In the genomic region with DNA sequence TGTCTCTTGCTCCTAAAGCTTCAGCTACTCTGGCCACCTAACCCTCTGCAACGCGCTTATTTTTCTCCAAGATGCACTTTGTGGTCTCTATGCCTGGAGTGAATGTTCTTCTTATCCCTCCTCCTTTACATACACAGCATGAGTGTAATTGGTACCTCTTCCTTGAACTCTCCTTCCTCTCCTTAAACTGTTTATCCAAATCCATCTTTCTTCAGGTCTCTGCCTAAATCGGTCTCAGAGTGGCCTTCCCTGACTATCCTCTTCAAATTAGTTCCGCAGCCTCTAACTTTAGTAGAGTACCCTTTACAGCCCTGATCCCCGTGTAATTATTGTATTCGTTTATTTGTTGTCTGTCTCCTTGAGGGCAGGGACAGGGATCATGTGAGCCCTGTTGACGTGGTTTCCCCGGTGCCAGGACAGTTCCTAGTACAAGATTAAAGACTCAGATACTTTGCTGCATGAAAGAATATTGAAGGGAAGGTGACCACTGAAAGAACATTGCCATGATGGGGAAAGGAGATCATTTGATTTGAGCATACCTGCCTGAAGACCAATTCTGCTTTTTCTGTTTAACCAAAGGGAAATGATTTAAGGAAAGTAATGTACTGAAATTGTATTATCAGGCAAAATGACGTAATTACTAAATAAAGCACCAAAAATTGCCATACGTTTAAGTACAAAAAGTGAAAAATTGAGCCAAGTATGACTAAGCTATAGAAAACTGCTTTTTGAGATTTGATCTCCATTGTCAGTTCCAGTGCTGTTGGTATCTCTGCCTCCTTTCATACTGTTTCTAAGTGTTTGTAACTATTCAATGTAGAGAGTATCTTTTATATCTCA, we compare ENCODE assay signal across 8 cellular contexts. TPM values are rescaled to one million over a fixed set of nuclear protein-coding genes. Genes with fewer than 3 reads are reported as not detected.
DNase-seq lines count a peak whose midpoint lies in the region; ATAC-seq and TF ChIP-seq lines count a peak whose summit lies in the region.

No MANE protein-coding gene starts in this region.

- in situ Hi-C loops in SK-MEL-5 (cut with HindIII; ENCODE audit: low pct_unique_long_range_greater_than_20kb, low sequenced_read_pairs) = no loop called here

- intact Hi-C loops in heart left ventricle (cut with DNase I) (loop anchor here in 9 of 10 donors (2.0 to 10.0 kb wide), 9 partner anchors 77 to 285 kb away; a partner anchor contains a TSS), Right ventricle myocardium inferior (cut with DNase I) (loop anchor here (2.0 to 10.0 kb wide), 3 partner anchors 77 to 285 kb away; no protein-coding TSS in a partner anchor)
- intact Hi-C loops in naive thymus-derived CD4-positive, alpha-beta T cell (cut with micrococcal nuclease) = loop anchor here (2.0 to 10.0 kb wide), 7 partner anchors 13 to 972 kb away; a partner anchor contains a TSS

- H3K27ac ChIP-seq in heart left ventricle = peak overlapping the region; percentile 83 to 99 (median 94)
- H3K27ac ChIP-seq in endodermal cell (ENCODE audit: low read depth, low read length) = peak overlapping the region; percentile 98
- peak overlapping the region; percentile 96 for H3K27ac ChIP-seq in naive thymus-derived CD4-positive, alpha-beta T cell (ENCODE audit: low read depth, low read length)

- H3K9me3 ChIP-seq in heart left ventricle = no peaks in the 10 kb centered on the region
- no peaks in the 10 kb centered on the region for H3K9me3 ChIP-seq in endodermal cell (ENCODE audit: control insufficient read depth, low read length)
- H3K9me3 ChIP-seq in naive thymus-derived CD4-positive, alpha-beta T cell (ENCODE audit: control insufficient read depth in 2 of 3, low read length in 3 of 3) = no peaks in the 10 kb centered on the region

- DNase-seq in heart left ventricle (peak in 3 of 5 donors; percentile 31 to 53 (median 37)), Right ventricle myocardium inferior (ENCODE audit: missing footprints) (no peak), SK-MEL-5 (ENCODE audit: low read depth, low spot score) (peak; percentile 59), endodermal cell (peak; percentile 55), GM10248 (ENCODE audit: extremely low spot score) (no peak), NOMO-1 treated with dmso at 0.1 percent for 144 hours (lab: John Stamatoyannopoulos, UW; ENCODE audit: unreplicated experiment) (no peak)
- DNase-seq in naive thymus-derived CD4-positive, alpha-beta T cell = peak in 1 of 9 donors; percentile 9
- DNase-seq in effector CD4-positive, alpha-beta T cell = no peak

- TF ChIP-seq CTCF in heart left ventricle (IDR thresholded peaks at IDR 0.05) = no peak
- TF ChIP-seq CTCF in endodermal cell (conservative IDR thresholded peaks at IDR 0.05) = no peak
- TF ChIP-seq CTCF in GM10248 (IDR thresholded peaks at IDR 0.05; ENCODE audit: control extremely low read depth, extremely low read depth, low read depth, missing control alignments) = no peak

- H3K4me3 Mint-ChIP-seq in endodermal cell = peak overlapping the region; percentile 90
- peak overlapping the region; percentile 90 to 100 (median 98) for H3K4me3 Mint-ChIP-seq in naive thymus-derived CD4-positive, alpha-beta T cell

- peak overlapping the region; percentile 94 for H3K9ac ChIP-seq in endodermal cell (ENCODE audit: extremely low read depth, low read length, poor library complexity, severe bottlenecking)

- H3K27ac Mint-ChIP-seq in endodermal cell = peak overlapping the region; percentile 100
- H3K27ac Mint-ChIP-seq in naive thymus-derived CD4-positive, alpha-beta T cell = peak overlapping the region; percentile 97 to 100 (median 99)

- no peak for TF ChIP-seq POLR2A in heart left ventricle (IDR thresholded peaks at IDR 0.05)

- H3K4me1 ChIP-seq in heart left ventricle = peaks cover 8 to 53% (median 36%) of the 10 kb centered on the region in 12 donors
- H3K4me1 ChIP-seq in endodermal cell (ENCODE audit: control insufficient read depth, insufficient read depth, low read length) = peaks cover 7% of the 10 kb centered on the region
- H3K4me1 ChIP-seq in naive thymus-derived CD4-positive, alpha-beta T cell (ENCODE audit: control insufficient read depth in 2 of 2, insufficient read depth in 2 of 2, low read length in 2 of 2) = peaks cover 22 to 31% of the 10 kb centered on the region in 2 donors

- peaks cover 23% of the 10 kb centered on the region for H3K36me3 Mint-ChIP-seq in endodermal cell (ENCODE audit: low read depth)
- H3K36me3 Mint-ChIP-seq in naive thymus-derived CD4-positive, alpha-beta T cell = peaks cover 0 to 26% (median 4%) of the 10 kb centered on the region in 5 donors

- peak in 3 of 4 donors; percentile 14 to 21 (median 15) for ATAC-seq in heart left ventricle
- no peak for ATAC-seq in Right ventricle myocardium inferior
- ATAC-seq in naive thymus-derived CD4-positive, alpha-beta T cell = no peak

- POLR2A ChIA-PET in naive thymus-derived CD4-positive, alpha-beta T cell (lab: Charles Lee) = interaction anchor here (0.8 to 1.0 kb wide), 2 partner anchors 58 to 353 kb away, joined by 3 read pairs; no protein-coding TSS in a partner anchor
- POLR2A ChIA-PET in GM10248 (lab: Yijun Ruan, JAX) = no interaction called here

- H3K36me3 ChIP-seq in heart left ventricle = peaks cover 0 to 39% (median 22%) of the 10 kb centered on the region in 9 donors
- peaks cover 36% of the 10 kb centered on the region for H3K36me3 ChIP-seq in endodermal cell (ENCODE audit: control insufficient read depth, insufficient read depth, low read length)
- peaks cover 0 to 12% (median 8%) of the 10 kb centered on the region in 3 experiments for H3K36me3 ChIP-seq in naive thymus-derived CD4-positive, alpha-beta T cell (ENCODE audit: control insufficient read depth in 2 of 3, insufficient read depth in 3 of 3, low read length in 3 of 3)

- WGBS in heart left ventricle, 4 donors = 5 to 6% (median 5%) methylated on average over 10 of the region's 10 CpGs
- 7 to 9% methylated on average over 10 of the region's 10 CpGs for WGBS in endodermal cell (ENCODE audit: insufficient coverage in 1 of 2, insufficient read length in 1 of 2), 2 experiments

- H3K9me3 Mint-ChIP-seq in endodermal cell = no peaks in the 10 kb centered on the region
- H3K9me3 Mint-ChIP-seq in naive thymus-derived CD4-positive, alpha-beta T cell = no peaks in the 10 kb centered on the region

- H3K4me1 Mint-ChIP-seq in endodermal cell = peaks cover 31% of the 10 kb centered on the region
- peaks cover 42 to 74% (median 64%) of the 10 kb centered on the region in 7 donors for H3K4me1 Mint-ChIP-seq in naive thymus-derived CD4-positive, alpha-beta T cell

- no peaks in the 10 kb centered on the region for H3K27me3 Mint-ChIP-seq in endodermal cell (ENCODE audit: insufficient read depth)
- no peaks in the 10 kb centered on the region for H3K27me3 Mint-ChIP-seq in naive thymus-derived CD4-positive, alpha-beta T cell

- no peaks in the 10 kb centered on the region for H3K27me3 ChIP-seq in heart left ventricle
- H3K27me3 ChIP-seq in endodermal cell (ENCODE audit: control insufficient read depth, insufficient read depth, low read length, poor library complexity, severe bottlenecking) = no peaks in the 10 kb centered on the region
- H3K27me3 ChIP-seq in naive thymus-derived CD4-positive, alpha-beta T cell (ENCODE audit: control insufficient read depth in 2 of 2, insufficient read depth in 2 of 2, low read length in 2 of 2) = no peaks in the 10 kb centered on the region

- H3K4me3 ChIP-seq in heart left ventricle = peak overlapping the region; percentile 60 to 90 (median 80)
- H3K4me3 ChIP-seq in endodermal cell (ENCODE audit: low read length) = peak overlapping the region; percentile 92
- peak overlapping the region; percentile 78 for H3K4me3 ChIP-seq in naive thymus-derived CD4-positive, alpha-beta T cell (ENCODE audit: low read length)

- CTCF ChIA-PET in naive thymus-derived CD4-positive, alpha-beta T cell (lab: Charles Lee) = no interaction called here
- CTCF ChIA-PET in GM10248 (lab: Yijun Ruan, JAX) = interaction anchor here (1.1 to 1.7 kb wide), 2 partner anchors 278 to 297 kb away, joined by 3 to 6 read pairs; no protein-coding TSS in a partner anchor

RNA-seq across cellular contexts. Expression of a gene that starts 1.2 kb away (rescaled TPM):
- total RNA-seq in heart left ventricle = 10 to 100 TPM; 19.4 to 34.8 (median 23.1) TPM
- 10 to 100 TPM; 12.2 to 23.3 TPM for polyA plus RNA-seq in heart left ventricle
- 15.7 TPM for total RNA-seq in Right ventricle myocardium inferior
- total RNA-seq in SK-MEL-5 (2014; rRNA removed; shearing (Covaris generic)) = 66.4 and 68.3 TPM in 2 replicates
- polyA plus RNA-seq in SK-MEL-5 (2015; cell fraction: cytosol; rRNA removed) = 48.9 and 55.7 TPM in 2 replicates
- polyA plus RNA-seq in SK-MEL-5 (2015; cell fraction: nucleus; rRNA removed) = 114 and 165 TPM in 2 replicates
- 10 to 100 TPM; 64.2 to 65.6 TPM for total RNA-seq in endodermal cell
- polyA plus RNA-seq in endodermal cell (2013, experiment 1 of 2) = 73.6 TPM
- 70.0 TPM for polyA plus RNA-seq in endodermal cell (2013, experiment 2 of 2)
- total RNA-seq in naive thymus-derived CD4-positive, alpha-beta T cell = 10 to 100 TPM; 44.7 to 99.6 (median 53.8) TPM
- 10 to 100 TPM; 13.7 to 22.9 TPM for polyA plus RNA-seq in naive thymus-derived CD4-positive, alpha-beta T cell

RNA-seq across cellular contexts. Expression of a gene that starts 1.7 kb away (rescaled TPM):
- 10 to 100 TPM in 1 of 9 donors, 1 to 10 TPM in 8; 5.2 to 10.3 (median 7.8) TPM for total RNA-seq in heart left ventricle
- polyA plus RNA-seq in heart left ventricle = 1 to 10 TPM; 1.8 to 4.1 TPM
- 7.0 TPM for total RNA-seq in Right ventricle myocardium inferior
- 6.0 and 7.4 TPM in 2 replicates for total RNA-seq in SK-MEL-5 (2014; rRNA removed; shearing (Covaris generic))
- polyA plus RNA-seq in SK-MEL-5 (2015; cell fraction: cytosol; rRNA removed) = 3.5 and 3.7 TPM in 2 replicates
- 8.0 and 10.4 TPM in 2 replicates for polyA plus RNA-seq in SK-MEL-5 (2015; cell fraction: nucleus; rRNA removed)
- 10 to 100 TPM; 23.2 to 24.0 TPM for total RNA-seq in endodermal cell
- polyA plus RNA-seq in endodermal cell (2013, experiment 1 of 2) = 12.4 TPM
- 11.9 TPM for polyA plus RNA-seq in endodermal cell (2013, experiment 2 of 2)
- total RNA-seq in naive thymus-derived CD4-positive, alpha-beta T cell = 10 to 100 TPM; 16.6 to 36.3 (median 28.1) TPM
- 10 to 100 TPM; 10.1 to 15.1 TPM for polyA plus RNA-seq in naive thymus-derived CD4-positive, alpha-beta T cell

RNA-seq across cellular contexts. Expression of a gene that starts 37.8 kb away (rescaled TPM):
- total RNA-seq in heart left ventricle (1 to 10 TPM in 4 of 9 donors, under 1 TPM in 5; 0.14 to 1.9 (median 0.67) TPM), Right ventricle myocardium inferior (0.43 TPM), endodermal cell (under 1 TPM; 0.26 to 0.73 TPM)
- polyA plus RNA-seq in heart left ventricle = under 1 TPM; 0.11 to 0.34 TPM
- 0.32 and 0.53 TPM in 2 replicates for total RNA-seq in SK-MEL-5 (2014; rRNA removed; shearing (Covaris generic))
- 0.34 and 1.2 TPM in 2 replicates for polyA plus RNA-seq in SK-MEL-5 (2015; cell fraction: cytosol; rRNA removed)
- 5.3 and 16.3 TPM in 2 replicates for polyA plus RNA-seq in SK-MEL-5 (2015; cell fraction: nucleus; rRNA removed)
- 2.0 TPM for polyA plus RNA-seq in endodermal cell (2013, experiment 1 of 2)
- 2.2 TPM for polyA plus RNA-seq in endodermal cell (2013, experiment 2 of 2)
- total RNA-seq in naive thymus-derived CD4-positive, alpha-beta T cell = 1 to 10 TPM in 2 of 5 experiments, under 1 TPM in 3; 0.45 to 1.7 (median 0.60) TPM
- under 1 TPM; 0.15 to 0.30 TPM for polyA plus RNA-seq in naive thymus-derived CD4-positive, alpha-beta T cell

Comparison
In these comparisons a context has a peak if more than half of its experiments do, and no peak if none do; other contexts are left out.
1. ATAC-seq: peak in heart left ventricle (3 of 4); none in Right ventricle myocardium inferior (single experiment) and naive thymus-derived CD4-positive, alpha-beta T cell (single experiment).
2. DNase-seq: peak in heart left ventricle (3 of 5), SK-MEL-5 (single experiment) and endodermal cell (single experiment); none in Right ventricle myocardium inferior (single experiment), GM10248 (single experiment), NOMO-1 treated with dmso at 0.1 percent for 144 hours (single experiment) and effector CD4-positive, alpha-beta T cell (single experiment).
3. Peak in every context shown above with its lines, with median percentiles within 50 percentile points of each other: H3K27ac ChIP-seq and H3K4me3 ChIP-seq.